9 cellular contexts compared by ENCODE assay signal in the genomic region with DNA sequence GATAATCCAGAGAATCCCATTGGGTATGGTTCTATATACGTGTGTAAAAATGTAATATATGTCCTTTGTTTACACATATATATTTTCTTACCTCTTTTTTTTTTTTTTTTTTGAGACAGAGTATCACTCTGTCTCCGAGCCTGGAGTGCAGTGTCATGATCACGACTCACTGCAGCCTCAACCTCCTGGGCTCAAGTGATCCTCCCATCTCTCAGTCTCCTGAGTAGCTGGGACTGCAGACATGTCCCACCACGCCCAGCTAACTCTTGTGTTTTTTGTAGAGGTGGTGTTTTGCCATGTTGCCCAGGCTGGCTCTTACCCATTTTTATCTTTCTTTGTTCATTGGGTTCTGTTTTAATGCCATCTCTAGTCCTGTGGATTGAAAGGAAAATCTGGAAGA. TPM values are rescaled to one million over a fixed set of nuclear protein-coding genes. Genes with fewer than 3 reads are reported as not detected.
DNase-seq lines count a peak whose midpoint lies in the region; TF ChIP-seq lines count a peak whose summit lies in the region.
"Had no signal": no experiment of that assay in that cellular context is flagged by ENCODE, and none has a peak within 500 bp of the region (broad histone marks: within the 10 kb centered on the region; RNA-seq: fewer than 3 reads in every experiment).

No MANE protein-coding gene starts in this region.

- peaks cover 2% of the 10 kb centered on the region for H3K27me3 Mint-ChIP-seq in brain
- no peaks in the 10 kb centered on the region for H3K27me3 Mint-ChIP-seq in neural crest cell (ENCODE audit: low read depth)

- in situ Hi-C loops in Caki2 (cut with HindIII; ENCODE audit: low pct_unique_long_range_greater_than_20kb, low sequenced_read_pairs), result no loop called here

- DNase-seq in Caki2 (ENCODE audit: low read depth) (peak; percentile 42), neural crest cell (ENCODE audit: low read depth, low spot score) (no peak), globus pallidus (ENCODE audit: low spot score) (no peak), NAMALWA (ENCODE audit: low spot score) (no peak), NCI-H748 (lab: John Stamatoyannopoulos, UW; ENCODE audit: unreplicated experiment) (no peak)
- no peak for DNase-seq in stimulated activated CD4-positive, alpha-beta T cell treated with anti-CD3 and anti-CD28 coated beads, Interleukin-4, amount 100 ng/mL, for 24 hours
- DNase-seq: NCI-H1417 had no signal

- peak overlapping the region in 4 of 5 experiments; percentile 32 to 94 (median 52) for H3K27ac Mint-ChIP-seq in brain
- peak overlapping the region; percentile 88 for H3K27ac Mint-ChIP-seq in neural crest cell (ENCODE audit: unreplicated experiment)

- no peaks in the 10 kb centered on the region for H3K9me3 ChIP-seq in KOPT-K1 (ENCODE audit: insufficient read depth, low read length, poor library complexity, severe bottlenecking)

- TF ChIP-seq CTCF in brain (conservative IDR thresholded peaks at IDR 0.05) (no peak), neural crest cell (conservative IDR thresholded peaks at IDR 0.05) (no peak)

- H3K4me3 Mint-ChIP-seq in brain (peak overlapping the region in 1 of 5 experiments; percentile 4), neural crest cell (no peak overlapping the region)

- H3K36me3 ChIP-seq in KOPT-K1 (ENCODE audit: insufficient read depth, low read length), result peaks cover 95% of the 10 kb centered on the region

- H3K36me3 Mint-ChIP-seq in brain (peaks cover 83% of the 10 kb centered on the region), neural crest cell (ENCODE audit: low read depth) (peaks cover 8% of the 10 kb centered on the region)

- no peaks in the 10 kb centered on the region for H3K9me3 Mint-ChIP-seq in brain
- H3K9me3 Mint-ChIP-seq in neural crest cell, result no peaks in the 10 kb centered on the region

- peaks cover 25% of the 10 kb centered on the region for H3K4me1 Mint-ChIP-seq in brain
- no peaks in the 10 kb centered on the region for H3K4me1 Mint-ChIP-seq in neural crest cell

- H3K27ac ChIP-seq in KOPT-K1 (ENCODE audit: low read depth, low read length, poor library complexity, severe bottlenecking), result peak overlapping the region; percentile 30

RNA-seq across cellular contexts. Expression of a gene that starts 59.5 kb away (rescaled TPM):
- 20.5 and 26.5 TPM in 2 replicates for total RNA-seq in Caki2 (2014; rRNA removed; shearing (Covaris generic); ENCODE audit: low replicate concordance)
- 32.7 TPM for polyA plus RNA-seq in brain (ENCODE audit: insufficient read depth, low read depth, low replicate concordance)
- total RNA-seq in neural crest cell, result 46.1 and 51.5 TPM in 2 replicates
